Comparison of ENCODE assay signal across 8 cellular contexts in the genomic region with DNA sequence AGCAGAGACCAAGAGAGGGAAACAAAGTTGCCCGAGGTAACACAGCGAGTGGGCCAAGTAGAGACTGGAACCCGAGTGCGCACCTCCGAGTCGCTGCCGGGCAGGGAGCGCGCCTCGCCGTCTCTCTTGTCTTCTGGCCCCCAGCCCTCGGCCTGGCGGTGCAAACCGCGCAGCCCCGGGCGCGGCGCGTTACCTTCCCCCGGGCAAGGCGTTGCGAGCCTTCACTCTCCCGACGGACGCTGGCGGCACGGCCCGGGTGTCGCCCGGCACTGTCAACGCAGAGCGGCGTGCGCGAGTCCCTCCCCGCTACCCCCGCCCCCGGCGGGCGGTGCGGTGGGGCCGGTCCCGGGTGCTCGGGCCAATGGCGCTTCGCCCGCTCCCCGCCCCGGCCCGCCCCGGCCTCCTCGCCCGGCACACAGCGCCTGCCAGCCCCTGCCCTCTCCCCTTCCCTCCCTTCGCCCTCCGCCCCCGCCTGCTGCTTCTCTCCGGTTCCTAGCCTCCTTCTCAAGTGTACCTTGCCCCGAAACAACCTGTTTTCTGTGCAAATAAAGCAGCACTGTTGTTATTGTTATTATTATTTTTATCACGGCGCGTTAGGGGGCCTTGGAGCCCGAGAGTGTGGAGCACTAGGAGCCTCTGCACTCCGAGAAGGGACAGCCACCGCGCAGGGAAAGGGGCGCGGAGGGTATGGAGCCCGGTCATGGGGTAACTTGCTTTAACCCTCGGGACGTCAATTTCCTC. TPM values are rescaled to one million over a fixed set of nuclear protein-coding genes. Genes with fewer than 3 reads are reported as not detected.
DNase-seq lines count a peak whose midpoint lies in the region; ATAC-seq and TF ChIP-seq lines count a peak whose summit lies in the region.

A gene with protein sequence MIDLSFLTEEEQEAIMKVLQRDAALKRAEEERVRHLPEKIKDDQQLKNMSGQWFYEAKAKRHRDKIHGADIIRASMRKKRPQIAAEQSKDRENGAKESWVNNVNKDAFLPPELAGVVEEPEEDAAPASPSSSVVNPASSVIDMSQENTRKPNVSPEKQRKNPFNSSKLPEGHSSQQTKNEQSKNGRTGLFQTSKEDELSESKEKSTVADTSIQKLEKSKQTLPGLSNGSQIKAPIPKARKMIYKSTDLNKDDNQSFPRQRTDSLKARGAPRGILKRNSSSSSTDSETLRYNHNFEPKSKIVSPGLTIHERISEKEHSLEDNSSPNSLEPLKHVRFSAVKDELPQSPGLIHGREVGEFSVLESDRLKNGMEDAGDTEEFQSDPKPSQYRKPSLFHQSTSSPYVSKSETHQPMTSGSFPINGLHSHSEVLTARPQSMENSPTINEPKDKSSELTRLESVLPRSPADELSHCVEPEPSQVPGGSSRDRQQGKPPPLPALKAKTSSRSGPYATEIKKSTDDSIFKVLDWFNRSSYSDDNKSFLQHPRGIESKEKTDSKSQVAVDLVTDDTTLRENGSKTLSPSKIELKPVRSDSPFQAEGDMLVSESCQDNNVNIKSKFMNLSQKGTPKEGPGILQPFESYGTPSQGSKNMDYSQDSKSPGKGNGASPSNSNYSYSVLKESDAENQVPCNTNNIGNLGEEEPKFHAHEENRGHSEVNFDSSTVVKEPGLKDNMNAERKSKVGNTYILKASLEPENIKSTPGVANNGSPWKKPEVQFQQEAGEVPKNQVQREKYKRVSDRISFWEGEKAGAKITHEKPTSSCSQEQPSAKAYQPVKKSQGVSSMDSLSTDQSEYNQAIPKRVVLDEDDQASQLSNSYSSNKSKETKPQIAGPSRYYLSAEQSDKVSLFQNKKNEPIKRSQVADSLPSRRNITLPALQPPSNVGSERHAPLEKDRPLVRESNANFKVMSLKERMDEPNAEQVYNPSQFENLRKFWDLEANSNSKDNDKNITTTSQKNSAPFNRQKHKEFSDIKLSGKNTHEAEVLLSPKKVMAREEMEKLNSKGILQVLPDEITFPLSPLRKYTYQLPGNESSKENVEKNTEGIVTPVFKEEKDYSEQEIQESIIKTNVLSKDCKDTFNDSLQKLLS (N-terminal part only) (minus strand): TSS at position 271 of the 741 bp plus-strand sequence. CDS start 53,416 bp downstream, outside the sequence.

- H3K4me1 ChIP-seq in ascending aorta (peaks cover 0 to 9% of the 10 kb centered on the region in 2 donors), aorta (ENCODE audit: control insufficient read depth in 1 of 2, insufficient read depth in 2 of 2, low read length in 2 of 2) (no peaks in the 10 kb centered on the region)

- DNase-seq in GDM1 (lab: John Stamatoyannopoulos, UW), result peak; percentile 42
- DNase-seq in LHCN-M2 (ENCODE audit: low read depth), result peak; percentile 49
- DNase-seq in ascending aorta (ENCODE audit: low spot score in 2 of 2), result peak in 1 of 2 donors; percentile 85
- DNase-seq in hypothalamus (lab: John Stamatoyannopoulos, UW), result peak in 46 of 51 donors; percentile 16 to 86 (median 62)
- DNase-seq in retina, result peak; percentile 76
- DNase-seq in aorta, result peak; percentile 82 to 91

- peak; percentile 86 for ATAC-seq in GM21825 (IDR thresholded peaks at IDR 0.05; ENCODE audit: unreplicated experiment)
- peak; percentile 94 for ATAC-seq in aorta (ENCODE audit: low FRiP score)

- no peak for TF ChIP-seq CTCF in ascending aorta (IDR thresholded peaks at IDR 0.05)

- intact Hi-C loops in T-helper 2 cell treated with Interferon-gamma antibody and Interleukin-4, amounts not matched to agents 100 ng/mL and 5 ng/mL, for 36 hours (cut with micrococcal nuclease), result loop anchor here (1.0 kb wide), 6 partner anchors 12 to 147 kb away; no protein-coding TSS in a partner anchor
- intact Hi-C loops in ascending aorta (cut with DNase I) (loop anchor here (5.0 kb wide), 2 partner anchors 124 to 214 kb away; a partner anchor contains a TSS), aorta (cut with DNase I) (no loop called here)

- H3K27ac ChIP-seq in ascending aorta (peak within 1 kb of the TSS; percentile 39 to 62), aorta (ENCODE audit: low read depth in 1 of 2, low read length in 2 of 2) (no peak within 1 kb of the TSS)

- H3K4me3 ChIP-seq in ascending aorta, result peak within 1 kb of the TSS; percentile 63 to 89
- H3K4me3 ChIP-seq in aorta (ENCODE audit: low read length in 2 of 2), result peak within 1 kb of the TSS; percentile 14 to 28

- H3K27me3 ChIP-seq in ascending aorta, result no peaks in the 10 kb centered on the region
- H3K27me3 ChIP-seq in aorta (ENCODE audit: control insufficient read depth in 1 of 2, insufficient read depth in 2 of 2, low read length in 1 of 2), result no peaks in the 10 kb centered on the region

- H3K36me3 ChIP-seq in ascending aorta (no peaks in the 10 kb centered on the region), aorta (ENCODE audit: control insufficient read depth in 1 of 2, insufficient read depth in 2 of 2, low read length in 1 of 2) (no peaks in the 10 kb centered on the region)

- H3K9me3 ChIP-seq in ascending aorta (no peaks in the 10 kb centered on the region), aorta (ENCODE audit: control insufficient read depth, low read length) (no peaks in the 10 kb centered on the region)

- WGBS in aorta, 2 donors, result 1% methylated on average over 60 to 72 of the region's 72 CpGs

RNA-seq across cellular contexts. Expression of the gene that starts here (rescaled TPM):
- 75.8 and 84.4 TPM in 2 replicates for total RNA-seq in LHCN-M2 (2014; rRNA removed)
- 38.7 TPM for polyA plus RNA-seq in LHCN-M2 (2012)
- total RNA-seq in T-helper 2 cell treated with Interferon-gamma antibody and Interleukin-4, amounts not matched to agents 100 ng/mL and 5 ng/mL, for 36 hours, result 29.0 and 29.8 TPM in 2 replicates
- total RNA-seq in ascending aorta, result 151 TPM
- total RNA-seq in aorta, result 10 to 100 TPM; 42.9 to 54.0 TPM
- polyA plus RNA-seq in aorta, result 10 to 100 TPM; 29.2 to 57.4 TPM

Comparison
In these comparisons a context has a peak if more than half of its experiments do, and no peak if none do; other contexts are left out.
1. H3K27ac ChIP-seq: peak in ascending aorta (2 of 2); none in aorta (0 of 2).
2. intact Hi-C loops: an anchor here in T-helper 2 cell treated with Interferon-gamma antibody and Interleukin-4, amounts not matched to agents 100 ng/mL and 5 ng/mL, for 36 hours (1.0 kb wide) and ascending aorta (5.0 kb wide); none called in aorta.